In genomic region chr17:8057691-8058114, GRCh38 we compare ENCODE assay signal across 9 cellular contexts. TPM values are rescaled to one million over a fixed set of nuclear protein-coding genes. Genes with fewer than 3 reads are reported as not detected.
DNase-seq lines count a peak whose midpoint lies in the region; ATAC-seq and TF ChIP-seq lines count a peak whose summit lies in the region.
"Had no signal": no experiment of that assay in that cellular context is flagged by ENCODE, and none has a peak within 500 bp of the region (broad histone marks: within the 10 kb centered on the region; RNA-seq: fewer than 3 reads in every experiment).

No MANE protein-coding gene starts in this region.

- H3K4me1 ChIP-seq in CD8-positive, alpha-beta T cell (ENCODE audit: insufficient read depth, low read length): no peaks in the 10 kb centered on the region
- H3K4me1 ChIP-seq in right lobe of liver: peaks cover 0 to 38% (median 6%) of the 10 kb centered on the region in 4 donors

- H3K4me3 Mint-ChIP-seq in CD8-positive, alpha-beta T cell: no peak overlapping the region
- H3K4me3 Mint-ChIP-seq in WTC11: peak overlapping the region; percentile 32; the same call in 1 of the 2 replicates
- no peak overlapping the region for H3K4me3 Mint-ChIP-seq in effector memory CD8-positive, alpha-beta T cell

- H3K9me3 ChIP-seq in CD8-positive, alpha-beta T cell (ENCODE audit: low read length): no peaks in the 10 kb centered on the region
- H3K9me3 ChIP-seq in right lobe of liver: peaks cover 0 to 3% (median 0%) of the 10 kb centered on the region in 4 donors

- 4% methylated on average over 14 of the region's 14 CpGs for WGBS in right lobe of liver (ENCODE audit: insufficient coverage, low coverage, low lambda C conversion rate, missing lambda C conversion rate)

- H3K4me1 Mint-ChIP-seq in CD8-positive, alpha-beta T cell (ENCODE audit: low read depth): peaks cover 12% of the 10 kb centered on the region
- peaks cover 38% of the 10 kb centered on the region for H3K4me1 Mint-ChIP-seq in WTC11
- peaks cover 7 to 15% of the 10 kb centered on the region in 2 donors for H3K4me1 Mint-ChIP-seq in effector memory CD8-positive, alpha-beta T cell (ENCODE audit: low read depth in 2 of 2)

- TF ChIP-seq CTCF in CD8-positive, alpha-beta T cell (IDR thresholded peaks at IDR 0.05): peak; percentile 69
- peak; percentile 62 for TF ChIP-seq CTCF in WTC11 (IDR thresholded peaks at IDR 0.05)
- peak; percentile 73 to 85 (median 75) for TF ChIP-seq CTCF in right lobe of liver (IDR thresholded peaks at IDR 0.05)

- H3K9me3 Mint-ChIP-seq in CD8-positive, alpha-beta T cell: no peaks in the 10 kb centered on the region
- H3K9me3 Mint-ChIP-seq in WTC11: no peaks in the 10 kb centered on the region
- H3K9me3 Mint-ChIP-seq in effector memory CD8-positive, alpha-beta T cell: no peaks in the 10 kb centered on the region

- intact Hi-C loops in CD8-positive, alpha-beta T cell (cut with DNase I, micrococcal nuclease): loop anchor here (1.0 to 10.0 kb wide), 11 partner anchors 41 to 935 kb away; partner anchors contain the start of genes CCDC42 (in 1 of the 2), CNTROB (in 1 of the 2) and TRAPPC1 (in 1 of the 2)
- intact Hi-C loops in right lobe of liver (cut with DNase I): no loop called here

- H3K27ac ChIP-seq in CD8-positive, alpha-beta T cell (ENCODE audit: low read depth, low read length): no peak overlapping the region
- H3K27ac ChIP-seq in right lobe of liver: no peak overlapping the region

- no peak overlapping the region for H3K4me3 ChIP-seq in CD8-positive, alpha-beta T cell (ENCODE audit: low read depth, low read length)
- H3K4me3 ChIP-seq in right lobe of liver: no peak overlapping the region

- no peak for TF ChIP-seq POLR2A in right lobe of liver (IDR thresholded peaks at IDR 0.05)

- H3K36me3 Mint-ChIP-seq in CD8-positive, alpha-beta T cell: no peaks in the 10 kb centered on the region
- no peaks in the 10 kb centered on the region for H3K36me3 Mint-ChIP-seq in WTC11
- H3K36me3 Mint-ChIP-seq in effector memory CD8-positive, alpha-beta T cell (ENCODE audit: insufficient read depth): no peaks in the 10 kb centered on the region

- CTCF ChIA-PET in CD8-positive, alpha-beta T cell (lab: Charles Lee): interaction anchor here (0.6 to 7.9 kb wide), 39 partner anchors 10 to 937 kb away, joined by 3 to 110 read pairs (median 4); partner anchors contain the start of gene CNTROB
- CTCF ChIA-PET in HEK293T (lab: Yijun Ruan, JAX): interaction anchor here (0.6 to 3.0 kb wide), 14 partner anchors 13 to 322 kb away, joined by 3 to 28 read pairs (median 6); partner anchors contain the start of gene RNF227
- CTCF ChIA-PET in WTC11 (lab: Charles Lee): interaction anchor here (0.6 to 11.8 kb wide), 38 partner anchors 11 to 352 kb away, joined by 3 to 380 read pairs (median 4); partner anchors contain the start of genes ALOX15B, ALOXE3, BORCS6 and CHD3

- peaks cover 8% of the 10 kb centered on the region for H3K27me3 ChIP-seq in CD8-positive, alpha-beta T cell (ENCODE audit: insufficient read depth, low read length)
- peaks cover 0 to 17% of the 10 kb centered on the region in 2 donors for H3K27me3 ChIP-seq in right lobe of liver

- ATAC-seq in CD8-positive, alpha-beta T cell: peak; percentile 93
- ATAC-seq in WTC11 (peak; percentile 87), right lobe of liver (peak; percentile 82 to 85 (median 83)), GM19328 (IDR thresholded peaks at IDR 0.05; ENCODE audit: unreplicated experiment) (no peak)
- peak; percentile 90 for ATAC-seq in effector memory CD8-positive, alpha-beta T cell (replicated peaks)

- H3K27ac Mint-ChIP-seq in CD8-positive, alpha-beta T cell: no peak overlapping the region
- H3K27ac Mint-ChIP-seq in WTC11: no peak overlapping the region
- H3K27ac Mint-ChIP-seq in effector memory CD8-positive, alpha-beta T cell: no peak overlapping the region

- no peaks in the 10 kb centered on the region for H3K36me3 ChIP-seq in CD8-positive, alpha-beta T cell (ENCODE audit: insufficient read depth, low read length)
- no peaks in the 10 kb centered on the region for H3K36me3 ChIP-seq in right lobe of liver

- POLR2A ChIA-PET in CD8-positive, alpha-beta T cell (lab: Charles Lee): interaction anchor here (0.8 to 1.0 kb wide), 2 partner anchors 17 to 53 kb away, joined by 3 to 4 read pairs; no protein-coding TSS in a partner anchor
- POLR2A ChIA-PET in HEK293T (lab: Yijun Ruan, JAX): interaction anchor here (0.9 to 1.4 kb wide), 4 partner anchors 99 to 326 kb away, joined by 3 to 6 read pairs (median 4); partner anchors contain the start of gene NAA38
- POLR2A ChIA-PET in WTC11 (lab: Charles Lee): no interaction called here

- DNase-seq in CD8-positive, alpha-beta T cell: peak in 5 of 7 experiments; percentile 15 to 62 (median 43)
- peak; percentile 80 for DNase-seq in HEK293T (ENCODE audit: extremely low spot score)
- peak; percentile 42 for DNase-seq in NCI-H345 treated with DMSO at 0.1 percent for 48 hours (lab: John Stamatoyannopoulos, UW; ENCODE audit: unreplicated experiment)
- DNase-seq in WTC11 (ENCODE audit: low spot score): peak; percentile 47
- DNase-seq in effector memory CD8-positive, alpha-beta T cell: peak; percentile 53 to 61 (median 56)
- no peak for DNase-seq in right lobe of liver
- peak; percentile 32 for DNase-seq in stimulated activated naive CD4-positive, alpha-beta T cell treated with Interleukin-2 at 50 U/mL for 16 hours (lab: John Stamatoyannopoulos, UW)

- peaks cover 57% of the 10 kb centered on the region for H3K27me3 Mint-ChIP-seq in CD8-positive, alpha-beta T cell (ENCODE audit: low read depth)
- H3K27me3 Mint-ChIP-seq in WTC11 (ENCODE audit: low read depth): peaks cover 38% of the 10 kb centered on the region
- peaks cover 39 to 43% of the 10 kb centered on the region in 2 donors for H3K27me3 Mint-ChIP-seq in effector memory CD8-positive, alpha-beta T cell

TF ChIP-seq in HEK293T, 16 proteins besides CTCF, POLR2A, EP300 and RAD21:
- TF ChIP-seq L3MBTL2 (conservative IDR thresholded peaks at IDR 0.05) (0 out of 2 replicates have a peak, but pooled peaks have one; percentile 8), NFRKB (IDR thresholded peaks at IDR 0.05) (no peak)
- TF ChIP-seq, protein P1, sequence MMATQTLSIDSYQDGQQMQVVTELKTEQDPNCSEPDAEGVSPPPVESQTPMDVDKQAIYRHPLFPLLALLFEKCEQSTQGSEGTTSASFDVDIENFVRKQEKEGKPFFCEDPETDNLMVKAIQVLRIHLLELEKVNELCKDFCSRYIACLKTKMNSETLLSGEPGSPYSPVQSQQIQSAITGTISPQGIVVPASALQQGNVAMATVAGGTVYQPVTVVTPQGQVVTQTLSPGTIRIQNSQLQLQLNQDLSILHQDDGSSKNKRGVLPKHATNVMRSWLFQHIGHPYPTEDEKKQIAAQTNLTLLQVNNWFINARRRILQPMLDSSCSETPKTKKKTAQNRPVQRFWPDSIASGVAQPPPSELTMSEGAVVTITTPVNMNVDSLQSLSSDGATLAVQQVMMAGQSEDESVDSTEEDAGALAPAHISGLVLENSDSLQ (IDR thresholded peaks at IDR 0.05): no peak

TF ChIP-seq in WTC11, 78 proteins besides CTCF, POLR2A, EP300 and RAD21:
- TF ChIP-seq ZNF121 (CRISPR knock-in tag; IDR thresholded peaks at IDR 0.05): peak; percentile 36; the same call in 1 of the 2 replicates
- no peak for TF ChIP-seq PRRX2 (CRISPR knock-in tag; IDR thresholded peaks at IDR 0.05)
- no peak for TF ChIP-seq SMAD3 (CRISPR knock-in tag; IDR thresholded peaks at IDR 0.05; ENCODE audit: borderline replicate concordance)
- no peak for TF ChIP-seq ATF3 (CRISPR knock-in tag; conservative IDR thresholded peaks at IDR 0.05)
- TF ChIP-seq ZBTB21 (CRISPR knock-in tag; IDR thresholded peaks at IDR 0.05; ENCODE audit: borderline replicate concordance): no peak
- TF ChIP-seq, protein P2, sequence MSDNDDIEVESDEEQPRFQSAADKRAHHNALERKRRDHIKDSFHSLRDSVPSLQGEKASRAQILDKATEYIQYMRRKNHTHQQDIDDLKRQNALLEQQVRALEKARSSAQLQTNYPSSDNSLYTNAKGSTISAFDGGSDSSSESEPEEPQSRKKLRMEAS (CRISPR knock-in tag; IDR thresholded peaks at IDR 0.05): peak; percentile 39; the same call in 1 of the 2 replicates
- no peak for TF ChIP-seq TCF7 (CRISPR knock-in tag; IDR thresholded peaks at IDR 0.05; ENCODE audit: low read depth)

RNA-seq across cellular contexts. Expression of gene ALOX15B, which starts 18.8 kb away (rescaled TPM):
- total RNA-seq in CD8-positive, alpha-beta T cell: not detected
- total RNA-seq in WTC11 (2021) (0.22 to 0.87 TPM (median 0.73 TPM) in 3 replicates), right lobe of liver (1 to 10 TPM in 2 of 6 experiments, under 1 TPM in 4; 0.22 to 2.2 (median 0.72) TPM)
- total RNA-seq: T-helper 1 cell treated with Interleukin-12 subunit alpha and Interleukin-12 subunit beta and Interleukin-4 antibody, amounts not matched to agents 30 ng/mL and 1 ng/mL, for 36 hours had no signal

RNA-seq across cellular contexts. Expression of gene ALOX12B, which starts 29.8 kb away (rescaled TPM):
- total RNA-seq in CD8-positive, alpha-beta T cell: under 1 TPM in 1 of 2 experiments, not detected in 1; 0.68 TPM
- total RNA-seq in WTC11 (2021) (0.72 to 1.8 TPM (median 0.82 TPM) in 3 replicates), right lobe of liver (not detected)
- total RNA-seq: T-helper 1 cell treated with Interleukin-12 subunit alpha and Interleukin-12 subunit beta and Interleukin-4 antibody, amounts not matched to agents 30 ng/mL and 1 ng/mL, for 36 hours had no signal

RNA-seq across cellular contexts. Expression of gene GUCY2D, which starts 55.3 kb away (rescaled TPM):
- not detected for total RNA-seq in CD8-positive, alpha-beta T cell
- total RNA-seq in WTC11 (2021) (0.87 to 1.9 TPM (median 1.1 TPM) in 3 replicates), right lobe of liver (under 1 TPM in 1 of 6 experiments, not detected in 5; 0.33 TPM)
- total RNA-seq: T-helper 1 cell treated with Interleukin-12 subunit alpha and Interleukin-12 subunit beta and Interleukin-4 antibody, amounts not matched to agents 30 ng/mL and 1 ng/mL, for 36 hours had no signal

Comparison
In these comparisons a context has a peak if more than half of its experiments do, and no peak if none do; other contexts are left out.
1. DNase-seq: peak in CD8-positive, alpha-beta T cell (5 of 7), HEK293T (single experiment), NCI-H345 treated with DMSO at 0.1 percent for 48 hours (single experiment), WTC11 (single experiment), effector memory CD8-positive, alpha-beta T cell (3 of 3) and stimulated activated naive CD4-positive, alpha-beta T cell treated with Interleukin-2 at 50 U/mL for 16 hours (single experiment); none in right lobe of liver (0 of 3).
2. intact Hi-C loops: an anchor here in CD8-positive, alpha-beta T cell (1.0 to 10.0 kb wide); none called in right lobe of liver.
3. Peak in every context shown above with its lines, with median percentiles within 50 percentile points of each other: CTCF ChIP-seq.